30 cellular contexts compared by ENCODE assay signal in the genomic region with DNA sequence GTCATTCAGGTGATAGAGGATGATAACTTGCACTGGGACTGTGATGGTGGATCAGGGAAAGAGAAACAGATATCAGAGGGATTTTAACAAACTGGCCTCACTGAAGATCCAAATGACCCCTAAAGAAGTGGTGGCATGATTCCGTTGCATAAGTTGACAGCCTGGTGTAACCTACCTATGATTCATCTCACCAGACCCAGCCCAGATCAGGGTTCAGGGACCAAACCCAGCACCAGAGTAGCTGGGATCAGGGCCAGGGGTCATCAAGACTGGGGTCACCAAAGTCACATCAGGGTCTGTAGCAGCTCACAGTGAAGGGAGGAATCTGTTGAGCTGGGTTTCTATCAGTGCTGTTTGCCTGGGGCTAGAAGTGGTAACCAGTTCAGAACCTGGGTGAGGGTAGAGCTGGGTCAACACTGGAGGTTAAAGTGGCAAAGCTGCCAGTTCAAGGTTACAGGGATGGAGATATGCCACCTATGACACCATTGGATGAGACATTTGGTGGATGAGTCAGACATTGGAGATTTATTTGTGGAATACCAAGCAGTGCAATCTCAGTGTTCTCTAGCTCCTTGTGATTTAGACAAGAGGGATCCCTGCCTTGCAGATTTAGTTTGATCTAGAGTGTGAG. TPM values are rescaled to one million over a fixed set of nuclear protein-coding genes. Genes with fewer than 3 reads are reported as not detected.
"Had no signal": no experiment of that assay in that cellular context is flagged by ENCODE, and none has a peak within 500 bp of the region (broad histone marks: within the 10 kb centered on the region; RNA-seq: fewer than 3 reads in every experiment).

No MANE protein-coding gene starts in this region.

- DNase-seq: dorsolateral prefrontal cortex; effector CD4-positive, alpha-beta T cell; foreskin fibroblast; gastrocnemius medialis; heart left ventricle; kidney; left cardiac atrium; left ventricle myocardium superior; mucosa of descending colon; naive B cell; pancreas; stimulated activated CD4-positive, alpha-beta T cell treated with anti-CD3 and anti-CD28 coated beads, Interleukin-2, amount 100 ng/mL, for 24 hours; stimulated activated CD4-positive, alpha-beta T cell treated with anti-CD3 and anti-CD28 coated beads, Interleukin-4, amount 100 ng/mL, for 24 hours; stimulated activated naive CD4-positive, alpha-beta T cell treated with Interleukin-2 at 50 U/mL for 16 hours; stomach; thyroid gland; upper lobe of left lung; uterus had no signal

- FAIRE-seq: colon, kidney, pancreas had no signal

- H3K27me3 ChIP-seq: gastrocnemius medialis, hepatocyte, neutrophil, pancreas, thyroid gland, upper lobe of left lung, uterus had no signal

- H3K4me2 ChIP-seq: hepatocyte had no signal

- H3K4me3 ChIP-seq: dorsolateral prefrontal cortex, gastrocnemius medialis, heart left ventricle, hepatocyte, lung, mucosa of descending colon, pancreas, stomach, thyroid gland, upper lobe of left lung, uterus had no signal

- H3K9me3 ChIP-seq: gastrocnemius medialis, mucosa of descending colon, neutrophil, pancreas, stomach, thyroid gland, upper lobe of left lung, uterus had no signal

- H3K4me1 ChIP-seq: gastrocnemius medialis, heart left ventricle, stomach, thyroid gland, upper lobe of left lung, uterus had no signal

- H3K79me2 ChIP-seq: hepatocyte had no signal

- H3K36me3 ChIP-seq: gastrocnemius medialis, heart left ventricle, neutrophil, pancreas, stomach, thyroid gland, upper lobe of left lung, uterus had no signal

- H2AFZ ChIP-seq: hepatocyte had no signal

- H3K27ac ChIP-seq: dorsolateral prefrontal cortex, epithelial cell of prostate, gastrocnemius medialis, heart left ventricle, hepatocyte, neutrophil, pancreas, stomach, thyroid gland, upper lobe of left lung, uterus had no signal

RNA-seq across cellular contexts. Expression of a gene that starts 35.9 kb away (rescaled TPM):
- total RNA-seq: esophagus mucosa; gastrocnemius medialis; glomerular endothelial cell; left cardiac atrium; left ventricle myocardium superior; natural killer cell treated with Interleukin-12 subunit alpha and Interleukin-12 subunit beta and Interleukin-15 and Interleukin-18, amount 100 ng/mL, for 72 hours; neural crest cell; omental fat pad; sciatic nerve; temporal lobe; uterus had no signal
- polyA plus RNA-seq: heart left ventricle had no signal
